In the genomic region with DNA sequence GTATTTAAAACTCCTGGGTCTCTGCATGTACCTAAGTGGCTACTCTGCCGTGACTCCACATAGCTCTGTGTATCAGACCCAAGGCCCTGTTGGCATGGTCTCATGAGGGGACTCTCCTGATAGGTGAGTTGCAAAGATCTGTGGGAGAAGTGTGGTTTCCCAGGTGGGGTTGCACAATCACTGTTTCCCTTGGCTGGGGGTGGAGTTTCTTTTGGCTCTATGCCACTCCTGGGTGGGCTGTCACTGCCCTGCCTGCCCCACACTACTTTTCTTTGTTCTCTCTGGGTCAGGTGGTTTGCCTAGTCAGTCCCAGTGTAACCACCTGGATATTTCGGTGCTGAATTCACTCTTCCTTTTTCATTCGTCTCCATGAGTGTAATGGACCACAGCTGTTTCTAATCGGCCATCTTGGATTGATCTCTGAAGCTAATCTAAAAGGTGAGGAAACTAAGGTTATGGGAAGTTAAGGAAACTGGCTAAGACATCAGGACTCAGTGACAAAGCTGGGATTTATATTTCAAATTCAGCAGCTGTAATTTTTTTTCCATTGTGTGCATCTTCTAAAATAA, we compare ENCODE assay signal across 27 cellular contexts.
DNase-seq lines count a peak whose midpoint lies in the region; ATAC-seq and TF ChIP-seq lines count a peak whose summit lies in the region.
"Had no signal": no experiment of that assay in that cellular context is flagged by ENCODE, and none has a peak within 500 bp of the region (broad histone marks: within the 10 kb centered on the region; RNA-seq: fewer than 3 reads in every experiment).

No MANE protein-coding gene starts in this region.

- H3K27me3 Mint-ChIP-seq in mesothelial cell of epicardium (ENCODE audit: low read depth) (no peaks in the 10 kb centered on the region), type B pancreatic cell (no peaks in the 10 kb centered on the region)
- no peaks in the 10 kb centered on the region for H3K27me3 Mint-ChIP-seq in activated T-cell treated with anti-CD3 and anti-CD28 coated beads, Interleukin-2, amount 50 U/mL, for 72 hours (ENCODE audit: low read depth)
- H3K27me3 Mint-ChIP-seq: activated CD8-positive, alpha-beta memory T cell treated with anti-CD3 and anti-CD28 coated beads, Interleukin-2, amount 10 ng/mL, durations not matched to agents 7 days and 5 days; stimulated activated naive CD8-positive, alpha-beta T cell treated with anti-CD3 and anti-CD28 coated beads, Interleukin-15, Interleukin-2, amounts not matched to agents 100 ng/mL and 50 ng/mL, for 24 hours had no signal

- peak; percentile 62 for DNase-seq in HT-29 (ENCODE audit: low spot score)
- peak; percentile 51 for DNase-seq in astrocyte of the hippocampus (ENCODE audit: low read depth, low spot score)
- peak; percentile 19 for DNase-seq in glomerular visceral epithelial cell (ENCODE audit: extremely low spot score)
- no peak for DNase-seq in mesothelial cell of epicardium (ENCODE audit: low spot score in 2 of 2, unreplicated experiment in 2 of 2)
- DNase-seq in type B pancreatic cell (ENCODE audit: extremely low spot score, unreplicated experiment) = no peak
- DNase-seq in medulla oblongata (ENCODE audit: extremely low spot score) = no peak
- DNase-seq in activated T-cell treated with anti-CD3 and anti-CD28 coated beads, Interleukin-2, amount 50 U/mL, for 72 hours = no peak
- DNase-seq: activated CD4-positive, alpha-beta T cell treated with anti-CD3 and anti-CD28 coated beads, Interleukin-2, amount 50 U/mL, for 1 hour; activated CD8-positive, alpha-beta memory T cell treated with anti-CD3 and anti-CD28 coated beads, Interleukin-2, amount 10 ng/mL, durations not matched to agents 7 days and 5 days; activated naive CD4-positive, alpha-beta T cell treated with anti-CD3 and anti-CD28 coated beads, Interleukin-2, amount 50 U/mL, for 16 hours; amygdala; caudate nucleus; dermis blood vessel endothelial cell; head of caudate nucleus; KBM-7; left ventricle myocardium inferior; mucosa of descending colon; NCI-H1436 treated with DMSO at 0.1 percent for 48 hours; NCI-H2171 treated with DMSO at 0.1 percent for 48 hours; NCI-H526 treated with DMSO at 0.1 percent for 48 hours; nephron progenitor cell; tibial artery; WERI-Rb-1 had no signal

- no peak for ATAC-seq in GM18517 (IDR thresholded peaks at IDR 0.05; ENCODE audit: unreplicated experiment)
- no peak for ATAC-seq in activated T-cell treated with anti-CD3 and anti-CD28 coated beads, Interleukin-2, amount 50 U/mL, for 72 hours (replicated peaks in 1 of 2)
- ATAC-seq: activated CD8-positive, alpha-beta memory T cell treated with anti-CD3 and anti-CD28 coated beads, Interleukin-2, amount 10 ng/mL, durations not matched to agents 7 days and 5 days; mucosa of descending colon had no signal

- peaks cover 32% of the 10 kb centered on the region for H3K9me3 Mint-ChIP-seq in mesothelial cell of epicardium
- H3K9me3 Mint-ChIP-seq in type B pancreatic cell = peaks cover 5% of the 10 kb centered on the region
- H3K9me3 Mint-ChIP-seq in activated T-cell treated with anti-CD3 and anti-CD28 coated beads, Interleukin-2, amount 50 U/mL, for 72 hours = peaks cover 11 to 16% of the 10 kb centered on the region in 2 donors

- H3K36me3 Mint-ChIP-seq in mesothelial cell of epicardium (peaks cover 29% of the 10 kb centered on the region), type B pancreatic cell (peaks cover 9% of the 10 kb centered on the region)
- peaks cover 15 to 26% of the 10 kb centered on the region in 2 donors for H3K36me3 Mint-ChIP-seq in activated T-cell treated with anti-CD3 and anti-CD28 coated beads, Interleukin-2, amount 50 U/mL, for 72 hours (ENCODE audit: insufficient read depth in 2 of 2)

- H3K4me1 Mint-ChIP-seq in mesothelial cell of epicardium = no peaks in the 10 kb centered on the region
- H3K4me1 Mint-ChIP-seq in type B pancreatic cell (ENCODE audit: unreplicated experiment) = peaks cover 4% of the 10 kb centered on the region
- H3K4me1 Mint-ChIP-seq in activated T-cell treated with anti-CD3 and anti-CD28 coated beads, Interleukin-2, amount 50 U/mL, for 72 hours (ENCODE audit: low read depth) = no peaks in the 10 kb centered on the region
- H3K4me1 Mint-ChIP-seq: activated CD8-positive, alpha-beta memory T cell treated with anti-CD3 and anti-CD28 coated beads, Interleukin-2, amount 10 ng/mL, durations not matched to agents 7 days and 5 days; nephron progenitor cell had no signal

- H3K4me3 Mint-ChIP-seq in mesothelial cell of epicardium (no peak overlapping the region), type B pancreatic cell (no peak overlapping the region)
- no peak overlapping the region for H3K4me3 Mint-ChIP-seq in activated T-cell treated with anti-CD3 and anti-CD28 coated beads, Interleukin-2, amount 50 U/mL, for 72 hours
- H3K4me3 Mint-ChIP-seq: activated CD8-positive, alpha-beta memory T cell treated with anti-CD3 and anti-CD28 coated beads, Interleukin-2, amount 10 ng/mL, durations not matched to agents 7 days and 5 days; activated T-helper 1 cell treated with anti-CD3 and anti-CD28 coated beads, Interleukin-12 subunit alpha, Interleukin-12 subunit beta, Interleukin-2, Interleukin-4 antibody, amounts not matched to agents 30 ng/mL and 10 ng/mL and 1 ng/mL, durations not matched to agents 14 hours and 24 hours and 36 hours; nephron progenitor cell; stimulated activated naive CD8-positive, alpha-beta T cell treated with anti-CD3 and anti-CD28 coated beads, Interleukin-15, Interleukin-2, amounts not matched to agents 100 ng/mL and 50 ng/mL, for 24 hours; T-helper 2 cell treated with Interferon-gamma antibody and Interleukin-4, amounts not matched to agents 5 μg/mL and 100 μg/mL, for 36 hours had no signal

- peak overlapping the region; percentile 56 for H3K27ac Mint-ChIP-seq in mesothelial cell of epicardium
- H3K27ac Mint-ChIP-seq in type B pancreatic cell = no peak overlapping the region
- no peak overlapping the region for H3K27ac Mint-ChIP-seq in activated T-cell treated with anti-CD3 and anti-CD28 coated beads, Interleukin-2, amount 50 U/mL, for 72 hours
- H3K27ac Mint-ChIP-seq: activated CD8-positive, alpha-beta memory T cell treated with anti-CD3 and anti-CD28 coated beads, Interleukin-2, amount 10 ng/mL, durations not matched to agents 7 days and 5 days; activated T-helper 1 cell treated with anti-CD3 and anti-CD28 coated beads, Interleukin-12 subunit alpha, Interleukin-12 subunit beta, Interleukin-2, Interleukin-4 antibody, amounts not matched to agents 30 ng/mL and 10 ng/mL and 1 ng/mL, durations not matched to agents 14 hours and 24 hours and 36 hours; nephron progenitor cell; stimulated activated naive CD8-positive, alpha-beta T cell treated with anti-CD3 and anti-CD28 coated beads, Interleukin-15, Interleukin-2, amounts not matched to agents 100 ng/mL and 50 ng/mL, for 24 hours; T-helper 2 cell treated with Interferon-gamma antibody and Interleukin-4, amounts not matched to agents 5 μg/mL and 100 μg/mL, for 36 hours had no signal

- TF ChIP-seq CTCF in mesothelial cell of epicardium (IDR thresholded peaks at IDR 0.05; ENCODE audit: unreplicated experiment) (no peak), type B pancreatic cell (conservative IDR thresholded peaks at IDR 0.05) (no peak)

Comparison
In these comparisons a context has a peak if more than half of its experiments do, and no peak if none do; other contexts are left out.
1. DNase-seq: peak in HT-29 (single experiment), astrocyte of the hippocampus (single experiment) and glomerular visceral epithelial cell (single experiment); none in mesothelial cell of epicardium (0 of 2), type B pancreatic cell (single experiment), medulla oblongata (single experiment) and activated T-cell treated with anti-CD3 and anti-CD28 coated beads, Interleukin-2, amount 50 U/mL, for 72 hours (0 of 2).